ENCODE assay signal across 7 cellular contexts in the genomic region with DNA sequence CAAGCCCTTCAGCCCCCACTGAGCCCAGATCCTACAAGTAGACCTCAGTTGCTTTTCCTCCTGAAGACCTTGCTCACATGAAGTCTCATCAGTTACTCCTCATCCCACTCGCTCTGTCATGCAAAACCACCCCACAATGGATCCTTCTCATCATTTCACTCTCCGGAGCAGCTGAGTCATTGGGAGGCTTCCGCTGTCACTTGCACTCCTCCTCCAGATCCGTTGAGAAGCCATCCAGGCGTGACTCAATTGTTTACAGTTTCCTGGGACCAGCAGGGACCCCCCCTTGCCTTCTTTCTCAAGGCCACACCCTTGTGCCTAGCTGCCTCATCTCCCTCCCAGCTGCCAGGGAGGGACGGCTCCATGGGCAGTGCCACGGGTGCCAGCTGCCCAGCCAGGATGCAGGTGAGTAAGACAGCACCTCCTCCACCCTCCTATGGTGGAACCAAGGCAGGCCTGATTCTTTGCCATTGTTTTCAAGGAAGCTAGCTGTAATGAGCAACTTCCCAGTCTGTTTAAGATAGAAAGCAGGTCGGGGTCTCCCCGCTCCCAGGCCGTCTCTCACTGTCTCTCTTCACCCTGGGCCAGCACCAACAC. TPM values are rescaled to one million over a fixed set of nuclear protein-coding genes. Genes with fewer than 3 reads are reported as not detected.
DNase-seq lines count a peak whose midpoint lies in the region; ATAC-seq, FAIRE-seq and TF ChIP-seq lines count a peak whose summit lies in the region.

No MANE protein-coding gene starts in this region.

- H3K4me3 ChIP-seq in HepG2 (replicated peaks in 1 of 3; ENCODE audit: insufficient read depth in 1 of 3, low read depth in 2 of 3, low read length in 3 of 3) (no peak overlapping the region), psoas muscle (no peak overlapping the region)

- intact Hi-C loops in activated T-helper 2 cell treated with anti-CD3 and anti-CD28 coated beads, Interferon-gamma antibody, Interleukin-2, Interleukin-4, amounts not matched to agents 10 μg/mL and 5 μg/mL and 100 μg/mL, durations not matched to agents 14 hours and 24 hours and 36 hours (cut with micrococcal nuclease): loop anchor here (1.0 to 5.0 kb wide), 4 partner anchors 11 to 61 kb away; partner anchors contain the start of gene GPR55
- intact Hi-C loops in HepG2 (cut with micrococcal nuclease; ENCODE audit: unreplicated experiment): no loop called here
- intact Hi-C loops in psoas muscle (cut with DNase I): no loop called here

- H3K4me1 ChIP-seq in HepG2 (ENCODE audit: insufficient read depth, low read length) (peaks cover 24% of the 10 kb centered on the region), psoas muscle (no peaks in the 10 kb centered on the region)

- H3K4me1 Mint-ChIP-seq in activated T-helper 2 cell treated with anti-CD3 and anti-CD28 coated beads, Interferon-gamma antibody, Interleukin-2, Interleukin-4, amounts not matched to agents 10 μg/mL and 5 μg/mL and 100 μg/mL, durations not matched to agents 14 hours and 24 hours and 36 hours (ENCODE audit: low read depth): peaks cover 54% of the 10 kb centered on the region

- ATAC-seq in HepG2 (no peak), psoas muscle (no peak), GM21447 (IDR thresholded peaks at IDR 0.05; ENCODE audit: unreplicated experiment) (no peak)

- no peak overlapping the region for H3K9ac ChIP-seq in HepG2 (ENCODE audit: insufficient read depth, low read depth, low read length)

- H3K36me3 Mint-ChIP-seq in activated T-helper 2 cell treated with anti-CD3 and anti-CD28 coated beads, Interferon-gamma antibody, Interleukin-2, Interleukin-4, amounts not matched to agents 10 μg/mL and 5 μg/mL and 100 μg/mL, durations not matched to agents 14 hours and 24 hours and 36 hours (ENCODE audit: low read depth): no peaks in the 10 kb centered on the region

- no peak for FAIRE-seq in HepG2 (lab: Jason Lieb, UNC)

- peak overlapping the region; percentile 75 for H3K27ac Mint-ChIP-seq in activated T-helper 2 cell treated with anti-CD3 and anti-CD28 coated beads, Interferon-gamma antibody, Interleukin-2, Interleukin-4, amounts not matched to agents 10 μg/mL and 5 μg/mL and 100 μg/mL, durations not matched to agents 14 hours and 24 hours and 36 hours

- CTCF ChIA-PET in HepG2 (lab: Yijun Ruan, JAX; ENCODE audit: low intra/inter-chr PET ratio, low total read pairs): no interaction called here

- no peak overlapping the region for H3K4me2 ChIP-seq in HepG2 (ENCODE audit: low read depth, low read length)

- 20% methylated on average over 10 of the region's 10 CpGs for WGBS in HepG2 (ENCODE audit: low lambda C conversion rate)
- 57 to 66% (median 62%) methylated on average over 10 of the region's 10 CpGs for WGBS in psoas muscle, 3 donors

- no peaks in the 10 kb centered on the region for H3K79me2 ChIP-seq in HepG2 (ENCODE audit: insufficient read depth, low read length)

- H4K20me1 ChIP-seq in HepG2 (ENCODE audit: insufficient read depth, low read length): no peaks in the 10 kb centered on the region

- POLR2A ChIA-PET in HepG2 (lab: Yijun Ruan, JAX): interaction anchor here (1.4 kb wide), 1 partner anchor 141 kb away, joined by 5 read pairs; no protein-coding TSS in a partner anchor

- H3K4me3 Mint-ChIP-seq in activated T-helper 2 cell treated with anti-CD3 and anti-CD28 coated beads, Interferon-gamma antibody, Interleukin-2, Interleukin-4, amounts not matched to agents 10 μg/mL and 5 μg/mL and 100 μg/mL, durations not matched to agents 14 hours and 24 hours and 36 hours (ENCODE audit: low read depth): peak overlapping the region; percentile 74

- H3K9me3 ChIP-seq in HepG2 (ENCODE audit: low read length) (no peaks in the 10 kb centered on the region), psoas muscle (no peaks in the 10 kb centered on the region)

- peaks cover 39% of the 10 kb centered on the region for H3K27me3 Mint-ChIP-seq in activated T-helper 2 cell treated with anti-CD3 and anti-CD28 coated beads, Interferon-gamma antibody, Interleukin-2, Interleukin-4, amounts not matched to agents 10 μg/mL and 5 μg/mL and 100 μg/mL, durations not matched to agents 14 hours and 24 hours and 36 hours (ENCODE audit: low read depth)

- H3K27ac ChIP-seq in HepG2 (ENCODE audit: extremely low read length, insufficient read depth, low read length) (no peak overlapping the region), psoas muscle (no peak overlapping the region)

- no peak for TF ChIP-seq RAD21 in HepG2 (CRISPR knock-in tag; IDR thresholded peaks at IDR 0.05)

- DNase-seq in GM13976 (ENCODE audit: low spot score) (peak; percentile 58), NCI-H460 (ENCODE audit: extremely low read depth, low read depth) (peak; percentile 89), HepG2 (ENCODE audit: low spot score) (peak; percentile 59), psoas muscle (no peak), HuH-7.5 (ENCODE audit: low spot score) (no peak)
- DNase-seq in activated T-helper 2 cell treated with anti-CD3 and anti-CD28 coated beads, Interferon-gamma antibody, Interleukin-2, Interleukin-4, amounts not matched to agents 10 μg/mL and 5 μg/mL and 100 μg/mL, durations not matched to agents 14 hours and 24 hours and 36 hours (ENCODE audit: low spot score): no peak

- TF ChIP-seq EP300 in HepG2 (IDR thresholded peaks at IDR 0.05; ENCODE audit: low read depth in 2 of 2, low read length in 2 of 2): peak in 1 of 2 experiments; percentile 20; a peak in 1 of 4 replicates
- no peak for TF ChIP-seq EP300 in HepG2 (CRISPR knock-in tag; IDR thresholded peaks at IDR 0.05; ENCODE audit: borderline replicate concordance)

- TF ChIP-seq CTCF in GM13976 (IDR thresholded peaks at IDR 0.05; ENCODE audit: borderline replicate concordance, control extremely low read depth, extremely low read depth, insufficient read depth, missing control alignments): no peak
- no peak for TF ChIP-seq CTCF in HepG2 (CRISPR knock-in tag; IDR thresholded peaks at IDR 0.05)
- no peak for TF ChIP-seq CTCF in psoas muscle (IDR thresholded peaks at IDR 0.05)

- H2AFZ ChIP-seq in HepG2 (ENCODE audit: low read length): no peak overlapping the region

- in situ Hi-C loops in GM13976 (cut with MboI; ENCODE audit: low sequenced_read_pairs, unreplicated experiment) (no loop called here), HepG2 (cut with HindIII; ENCODE audit: extremely low pct_ligation_motif_present, low pct_unique_long_range_greater_than_20kb) (no loop called here)

- no peaks in the 10 kb centered on the region for H3K9me3 Mint-ChIP-seq in activated T-helper 2 cell treated with anti-CD3 and anti-CD28 coated beads, Interferon-gamma antibody, Interleukin-2, Interleukin-4, amounts not matched to agents 10 μg/mL and 5 μg/mL and 100 μg/mL, durations not matched to agents 14 hours and 24 hours and 36 hours

- no TSS peak for BruUV-seq in HepG2 (replicated peaks; lab: Mats Ljungman, UMichigan)

- no peak for TF ChIP-seq POLR2A in HepG2 (IDR thresholded peaks at IDR 0.05; ENCODE audit: insufficient read depth in 1 of 2, low read depth in 2 of 2, low read length in 2 of 2)

- H3K36me3 ChIP-seq in HepG2 (replicated peaks in 1 of 2; ENCODE audit: control insufficient read depth in 1 of 2, insufficient read depth in 2 of 2, low read length in 2 of 2) (no peaks in the 10 kb centered on the region), psoas muscle (ENCODE audit: insufficient read depth in 1 of 2, low read depth in 1 of 2) (no peaks in the 10 kb centered on the region)

- peaks cover 10 to 81% of the 10 kb centered on the region in 2 experiments; a peak in 4 of 5 replicates for H3K27me3 ChIP-seq in HepG2 (ENCODE audit: control insufficient read depth in 1 of 2, insufficient read depth in 2 of 2, low read length in 2 of 2)
- peaks cover 0 to 2% (median 0%) of the 10 kb centered on the region in 3 donors for H3K27me3 ChIP-seq in psoas muscle (ENCODE audit: insufficient read depth in 3 of 3, low read length in 2 of 3)

RNA-seq across cellular contexts. Expression of gene GPR55, which starts 16.3 kb away (rescaled TPM):
- 0.07 TPM in 1 of 2 replicates, not detected in the other for total RNA-seq in NCI-H460 (2014; rRNA removed; shearing (Covaris generic))
- polyA plus RNA-seq in NCI-H460 (2014; cell fraction: nucleus; rRNA removed): 0.04 TPM in 1 of 2 replicates, not detected in the other
- total RNA-seq in activated T-helper 2 cell treated with anti-CD3 and anti-CD28 coated beads, Interferon-gamma antibody, Interleukin-2, Interleukin-4, amounts not matched to agents 10 μg/mL and 5 μg/mL and 100 μg/mL, durations not matched to agents 14 hours and 24 hours and 36 hours: 0.57 and 0.78 TPM in 2 replicates
- total RNA-seq in HepG2 (2016; rRNA removed; fragmentation: Illumina TruSeq; extraction: Trizol) (not detected in 2 replicates), psoas muscle (under 1 TPM in 1 of 4 donors, not detected in 3; 0.32 TPM)
- not detected in 2 replicates for total RNA-seq in HepG2 (2016; cell fraction: cytosol; rRNA removed; fragmentation: Illumina TruSeq; extraction: Trizol; ENCODE audit: low read depth)
- 0.04 TPM in 1 of 2 replicates, not detected in the other for total RNA-seq in HepG2 (2016; cell fraction: insoluble cytoplasmic fraction; rRNA removed; fragmentation: Illumina TruSeq; extraction: Trizol)
- not detected in 2 replicates for total RNA-seq in HepG2 (2016; cell fraction: membrane; rRNA removed; fragmentation: Illumina TruSeq; extraction: Trizol)
- total RNA-seq in HepG2 (2016; cell fraction: nucleus; rRNA removed; fragmentation: Illumina TruSeq; extraction: Trizol): not detected in 2 replicates
- polyA plus RNA-seq in HepG2 (2011; rRNA removed) (not detected in 2 replicates), psoas muscle (under 1 TPM in 2 of 3 donors, not detected in 1; 0.01 to 0.03 TPM)
- 0.04 TPM in 1 of 2 replicates, not detected in the other for polyA plus RNA-seq in HepG2 (2011; cell fraction: cytosol; rRNA removed)
- 0.05 and 0.06 TPM in 2 replicates for polyA plus RNA-seq in HepG2 (2011; cell fraction: nucleus; rRNA removed)
- polyA plus RNA-seq in HepG2 (2012): not detected in 2 replicates
- not detected in 2 replicates for polyA plus RNA-seq in HepG2 (2016; cell fraction: cytosol; fragmentation: Illumina TruSeq; extraction: Trizol; ENCODE audit: low read depth)
- polyA plus RNA-seq in HepG2 (2016; cell fraction: insoluble cytoplasmic fraction; fragmentation: Illumina TruSeq; extraction: Trizol; ENCODE audit: low read depth): not detected in 2 replicates
- polyA plus RNA-seq in HepG2 (2016; cell fraction: membrane; fragmentation: Illumina TruSeq; extraction: Trizol; ENCODE audit: low read depth): not detected in 2 replicates
- 0.18 TPM in 1 of 2 replicates, not detected in the other for polyA plus RNA-seq in HepG2 (2016; cell fraction: nucleus; fragmentation: Illumina TruSeq; extraction: Trizol; ENCODE audit: insufficient read depth, low read depth)
- polyA minus RNA-seq in HepG2 (2011; rRNA and poly(A)+ RNA removed; ENCODE audit: low replicate concordance): 0.09 and 0.14 TPM in 2 replicates
- polyA minus RNA-seq in HepG2 (2011; cell fraction: cytosol; rRNA and poly(A)+ RNA removed): not detected in 2 replicates
- not detected in 2 replicates for polyA minus RNA-seq in HepG2 (2011; cell fraction: nucleus; rRNA and poly(A)+ RNA removed)

RNA-seq across cellular contexts. Expression of gene ITM2C, which starts 44.0 kb away (rescaled TPM):
- 36.2 and 38.1 TPM in 2 replicates for total RNA-seq in NCI-H460 (2014; rRNA removed; shearing (Covaris generic))
- 38.6 and 58.0 TPM in 2 replicates for polyA plus RNA-seq in NCI-H460 (2014; cell fraction: nucleus; rRNA removed)
- 13.3 and 15.8 TPM in 2 replicates for total RNA-seq in activated T-helper 2 cell treated with anti-CD3 and anti-CD28 coated beads, Interferon-gamma antibody, Interleukin-2, Interleukin-4, amounts not matched to agents 10 μg/mL and 5 μg/mL and 100 μg/mL, durations not matched to agents 14 hours and 24 hours and 36 hours
- total RNA-seq in HepG2 (2016; rRNA removed; fragmentation: Illumina TruSeq; extraction: Trizol): 40.7 and 70.5 TPM in 2 replicates
- total RNA-seq in HepG2 (2016; cell fraction: cytosol; rRNA removed; fragmentation: Illumina TruSeq; extraction: Trizol; ENCODE audit: low read depth): 13.6 and 14.1 TPM in 2 replicates
- total RNA-seq in HepG2 (2016; cell fraction: insoluble cytoplasmic fraction; rRNA removed; fragmentation: Illumina TruSeq; extraction: Trizol): 40.7 and 74.0 TPM in 2 replicates
- 30.7 and 33.5 TPM in 2 replicates for total RNA-seq in HepG2 (2016; cell fraction: membrane; rRNA removed; fragmentation: Illumina TruSeq; extraction: Trizol)
- total RNA-seq in HepG2 (2016; cell fraction: nucleus; rRNA removed; fragmentation: Illumina TruSeq; extraction: Trizol): 49.2 and 56.2 TPM in 2 replicates
- 270 and 321 TPM in 2 replicates for polyA plus RNA-seq in HepG2 (2011; rRNA removed)
- 356 TPM in 2 replicates for polyA plus RNA-seq in HepG2 (2011; cell fraction: cytosol; rRNA removed)
- polyA plus RNA-seq in HepG2 (2011; cell fraction: nucleus; rRNA removed): 111 and 119 TPM in 2 replicates
- polyA plus RNA-seq in HepG2 (2012): 124 and 196 TPM in 2 replicates
- 18.9 and 24.2 TPM in 2 replicates for polyA plus RNA-seq in HepG2 (2016; cell fraction: cytosol; fragmentation: Illumina TruSeq; extraction: Trizol; ENCODE audit: low read depth)
- polyA plus RNA-seq in HepG2 (2016; cell fraction: insoluble cytoplasmic fraction; fragmentation: Illumina TruSeq; extraction: Trizol; ENCODE audit: low read depth): 53.1 and 56.4 TPM in 2 replicates
- polyA plus RNA-seq in HepG2 (2016; cell fraction: membrane; fragmentation: Illumina TruSeq; extraction: Trizol; ENCODE audit: low read depth): 32.9 and 35.3 TPM in 2 replicates
- polyA plus RNA-seq in HepG2 (2016; cell fraction: nucleus; fragmentation: Illumina TruSeq; extraction: Trizol; ENCODE audit: insufficient read depth, low read depth): 111 and 121 TPM in 2 replicates
- 108 and 408 TPM in 2 replicates for polyA minus RNA-seq in HepG2 (2011; rRNA and poly(A)+ RNA removed; ENCODE audit: low replicate concordance)
- 84.7 and 140 TPM in 2 replicates for polyA minus RNA-seq in HepG2 (2011; cell fraction: cytosol; rRNA and poly(A)+ RNA removed)
- 20.1 and 24.2 TPM in 2 replicates for polyA minus RNA-seq in HepG2 (2011; cell fraction: nucleus; rRNA and poly(A)+ RNA removed)
- total RNA-seq in psoas muscle: 10 to 100 TPM in 2 of 4 donors, 1 to 10 TPM in 2; 9.0 to 20.3 (median 10.6) TPM
- polyA plus RNA-seq in psoas muscle: 10 to 100 TPM in 2 of 3 donors, 1 to 10 TPM in 1; 9.1 to 12.6 (median 11.5) TPM

Comparison
In these comparisons a context has a peak if more than half of its experiments do, and no peak if none do; other contexts are left out.
1. DNase-seq: peak in GM13976 (single experiment), NCI-H460 (single experiment) and HepG2 (single experiment); none in activated T-helper 2 cell treated with anti-CD3 and anti-CD28 coated beads, Interferon-gamma antibody, Interleukin-2, Interleukin-4, amounts not matched to agents 10 μg/mL and 5 μg/mL and 100 μg/mL, durations not matched to agents 14 hours and 24 hours and 36 hours (single experiment), psoas muscle (0 of 2) and HuH-7.5 (single experiment).